ENCODE assay signal across 5 cellular contexts in genomic region chr12:127720334-127720733, GRCh38.
"Had no signal": no experiment of that assay in that cellular context is flagged by ENCODE, and none has a peak within 500 bp of the region (broad histone marks: within the 10 kb centered on the region; RNA-seq: fewer than 3 reads in every experiment).

No MANE protein-coding gene starts in this region.

- DNase-seq: H9, HCEC 1CT, IMR-90 had no signal

- H2AFZ ChIP-seq: GM23338 had no signal

- H3K4me3 ChIP-seq: GM23338, K562 had no signal

- H3K4me2 ChIP-seq: GM23338 had no signal
